Comparison of ENCODE assay signal across 12 cellular contexts in genomic region chr10:21100871-21101514, GRCh38.
DNase-seq lines count a peak whose midpoint lies in the region; ATAC-seq, FAIRE-seq and TF ChIP-seq lines count a peak whose summit lies in the region.
"Had no signal": no experiment of that assay in that cellular context is flagged by ENCODE, and none has a peak within 500 bp of the region (broad histone marks: within the 10 kb centered on the region; RNA-seq: fewer than 3 reads in every experiment).

No MANE protein-coding gene starts in this region.

- ATAC-seq in heart left ventricle (peak in 3 of 4 donors; percentile 39 to 79 (median 61)), lower lobe of right lung (no peak), HG02840 (IDR thresholded peaks at IDR 0.05; ENCODE audit: low FRiP score, unreplicated experiment) (no peak)

- TF ChIP-seq CTCF in heart left ventricle (IDR thresholded peaks at IDR 0.05): no peak
- TF ChIP-seq CTCF in left ventricle myocardium inferior (IDR thresholded peaks at IDR 0.05; ENCODE audit: borderline replicate concordance): no peak
- TF ChIP-seq CTCF in mammary epithelial cell (conservative IDR thresholded peaks at IDR 0.05 in 1 of 2, IDR thresholded peaks at IDR 0.05 in 1 of 2; ENCODE audit: extremely low read depth in 1 of 2, insufficient read depth in 1 of 2, low read depth in 1 of 2, low read length in 2 of 2): no peak
- no peak for TF ChIP-seq CTCF in lower lobe of right lung (IDR thresholded peaks at IDR 0.05)
- TF ChIP-seq CTCF in BE2C (IDR thresholded peaks at IDR 0.05; ENCODE audit: low read depth, low read length): no peak

- no peaks in the 10 kb centered on the region for H3K79me2 ChIP-seq in mammary epithelial cell (ENCODE audit: insufficient read depth, low read length)

- no TSS peak for BruUV-seq in mammary epithelial cell (replicated peaks; lab: Mats Ljungman, UMichigan)

- in situ Hi-C loops in mammary epithelial cell (cut with MboI; ENCODE audit: low sequenced_read_pairs in 2 of 2): no loop called here

- intact Hi-C loops in heart left ventricle (cut with DNase I): no loop called here
- intact Hi-C loops in left ventricle myocardium inferior (cut with micrococcal nuclease): no loop called here
- intact Hi-C loops in mammary epithelial cell (cut with micrococcal nuclease): no loop called here
- intact Hi-C loops in lower lobe of right lung (cut with DNase I): no loop called here

- H3K4me3 ChIP-seq in heart left ventricle: no peak overlapping the region
- no peak overlapping the region for H3K4me3 ChIP-seq in left ventricle myocardium inferior
- H3K4me3 ChIP-seq in mammary epithelial cell (replicated peaks in 1 of 3; ENCODE audit: insufficient read depth in 1 of 3, low read depth in 2 of 3, low read length in 3 of 3): no peak overlapping the region
- H3K4me3 ChIP-seq in lower lobe of right lung: no peak overlapping the region
- no peak overlapping the region for H3K4me3 ChIP-seq in BE2C (ENCODE audit: low read depth, low read length)
- H3K4me3 ChIP-seq: thyroid gland had no signal

- no peak for DNase-seq in heart left ventricle
- DNase-seq in left ventricle myocardium inferior: no peak
- peak; percentile 86 for DNase-seq in mammary epithelial cell
- no peak for DNase-seq in lower lobe of right lung
- DNase-seq in urothelium cell line (ENCODE audit: low spot score): peak; percentile 21
- DNase-seq in amygdala (lab: John Stamatoyannopoulos, UW): no peak
- no peak for DNase-seq in BE2C
- DNase-seq: AML-193, KBM-7 had no signal

- H3K36me3 ChIP-seq in heart left ventricle: no peaks in the 10 kb centered on the region
- no peaks in the 10 kb centered on the region for H3K36me3 ChIP-seq in left ventricle myocardium inferior
- H3K36me3 ChIP-seq in mammary epithelial cell (ENCODE audit: insufficient read depth, low read length): no peaks in the 10 kb centered on the region
- H3K36me3 ChIP-seq in lower lobe of right lung: no peaks in the 10 kb centered on the region
- H3K36me3 ChIP-seq in BE2C: no peaks in the 10 kb centered on the region
- H3K36me3 ChIP-seq: thyroid gland had no signal

- no peaks in the 10 kb centered on the region for H4K20me1 ChIP-seq in mammary epithelial cell (ENCODE audit: insufficient read depth, low read length)

- peak overlapping the region; percentile 52 for H2AFZ ChIP-seq in mammary epithelial cell (ENCODE audit: low read depth, low read length)

- peak overlapping the region in 4 of 12 donors; percentile 11 to 46 (median 32) for H3K27ac ChIP-seq in heart left ventricle
- H3K27ac ChIP-seq in left ventricle myocardium inferior (replicated peaks): no peak overlapping the region
- H3K27ac ChIP-seq in mammary epithelial cell (ENCODE audit: insufficient read depth, low read depth, low read length): no peak overlapping the region
- H3K27ac ChIP-seq in lower lobe of right lung: peak overlapping the region; percentile 31

- no peak overlapping the region for H3K9ac ChIP-seq in mammary epithelial cell (ENCODE audit: insufficient read depth, low read length)

- dilution Hi-C loops in mammary epithelial cell (cut with HindIII; ENCODE audit: low sequenced_read_pairs): no loop called here

- H3K27me3 ChIP-seq in heart left ventricle (no peaks in the 10 kb centered on the region), left ventricle myocardium inferior (ENCODE audit: low read depth) (no peaks in the 10 kb centered on the region), mammary epithelial cell (ENCODE audit: insufficient read depth, low read length) (no peaks in the 10 kb centered on the region), lower lobe of right lung (ENCODE audit: low read depth) (no peaks in the 10 kb centered on the region), BE2C (no peaks in the 10 kb centered on the region)
- H3K27me3 ChIP-seq: thyroid gland had no signal

- FAIRE-seq in urothelium cell line (lab: Jason Lieb, UNC): peak; percentile 20
- FAIRE-seq: H1 had no signal

- peaks cover 0 to 5% (median 0%) of the 10 kb centered on the region in 12 donors for H3K9me3 ChIP-seq in heart left ventricle
- H3K9me3 ChIP-seq in left ventricle myocardium inferior (replicated peaks): peaks cover 4% of the 10 kb centered on the region
- H3K9me3 ChIP-seq in mammary epithelial cell (replicated peaks; ENCODE audit: insufficient read depth, low read length): no peaks in the 10 kb centered on the region
- H3K9me3 ChIP-seq in lower lobe of right lung: no peaks in the 10 kb centered on the region
- no peaks in the 10 kb centered on the region for H3K9me3 ChIP-seq in BE2C
- H3K9me3 ChIP-seq: thyroid gland had no signal

- CTCF ChIA-PET in mammary epithelial cell (lab: Charles Lee; ENCODE audit: low non-redundant PET): no interaction called here

- H3K4me2 ChIP-seq in mammary epithelial cell (ENCODE audit: insufficient read depth, low read depth, low read length): no peak overlapping the region

- WGBS in heart left ventricle, 4 donors: 49 to 65% (median 56%) methylated on average over 7 of the region's 7 CpGs
- WGBS in mammary epithelial cell (ENCODE audit: low coverage, missing lambda C conversion rate): 64% methylated on average over 7 of the region's 7 CpGs

- peaks cover 0 to 16% (median 0%) of the 10 kb centered on the region in 12 donors for H3K4me1 ChIP-seq in heart left ventricle
- peaks cover 11% of the 10 kb centered on the region for H3K4me1 ChIP-seq in left ventricle myocardium inferior
- H3K4me1 ChIP-seq in mammary epithelial cell (ENCODE audit: insufficient read depth, low read length): peaks cover 3% of the 10 kb centered on the region
- no peaks in the 10 kb centered on the region for H3K4me1 ChIP-seq in lower lobe of right lung
- H3K4me1 ChIP-seq in BE2C: no peaks in the 10 kb centered on the region

- TF ChIP-seq POLR2A in heart left ventricle (IDR thresholded peaks at IDR 0.05): no peak

Comparison
In these comparisons a context has a peak if more than half of its experiments do, and no peak if none do; other contexts are left out.
1. ATAC-seq: peak in heart left ventricle (3 of 4); none in lower lobe of right lung (0 of 2) and HG02840 (single experiment).
2. DNase-seq: peak in mammary epithelial cell (single experiment) and urothelium cell line (single experiment); none in heart left ventricle (0 of 5), left ventricle myocardium inferior (single experiment), lower lobe of right lung (single experiment), amygdala (0 of 56) and BE2C (single experiment).